In genomic region chr7:79434098-79434497, GRCh38 we compare ENCODE assay signal across 1 cellular context.
A peak's percentile ranks its signal among the peaks of the same experiment; 100 is the strongest.
TF ChIP-seq lines count a peak whose summit lies in the region.

No MANE protein-coding gene starts in this region.

TF ChIP-seq in IMR-90, 13 proteins besides CTCF, POLR2A, EP300 and RAD21:
- TF ChIP-seq CEBPB (IDR thresholded peaks at IDR 0.05; ENCODE audit: low read depth, low read length) (peak; percentile 14; the same call in 1 of the 2 replicates), USF2 (IDR thresholded peaks at IDR 0.05; ENCODE audit: low read depth, low read length) (no peak), RFX5 (IDR thresholded peaks at IDR 0.05; ENCODE audit: low read depth, low read length) (no peak), MXI1 (IDR thresholded peaks at IDR 0.05; ENCODE audit: borderline replicate concordance, low read depth, low read length) (no peak), FOS (IDR thresholded peaks at IDR 0.05; ENCODE audit: low read depth, low read length) (peak; percentile 37; the same call in 1 of the 2 replicates)
TF ChIP-seq in IMR-90: peak in this region for 2.
